1 cellular context compared by ENCODE assay signal in genomic region chr3:3179407-3180094, GRCh38.
TF ChIP-seq lines count a peak whose summit lies in the region.

Gene CRBN, minus strand, starts transcription at chr3:3179691. Its CDS starts 4 bp downstream, at chr3:3179687.

TF ChIP-seq in HepG2, 621 proteins besides CTCF, POLR2A, EP300 and RAD21 (continued from another document and continues in another):
- 0 out of 2 replicates have a peak, but pooled peaks have one; percentile 55 for TF ChIP-seq FOXM1 (CRISPR knock-in tag; IDR thresholded peaks at IDR 0.05)
- TF ChIP-seq SPEN (CRISPR knock-in tag; IDR thresholded peaks at IDR 0.05; ENCODE audit: low read depth): peak; percentile 96
- peak; percentile 86; the same call in 1 of the 2 replicates for TF ChIP-seq TSC22D2 (CRISPR knock-in tag; IDR thresholded peaks at IDR 0.05; ENCODE audit: borderline replicate concordance)
- TF ChIP-seq ZSCAN9 (CRISPR knock-in tag; IDR thresholded peaks at IDR 0.05; ENCODE audit: borderline replicate concordance): no peak; the same call in 1 of the 2 replicates
- peak; percentile 75 for TF ChIP-seq ARNTL (CRISPR knock-in tag; IDR thresholded peaks at IDR 0.05)
- peak; percentile 84; the same call in 1 of the 2 replicates for TF ChIP-seq SP4 (CRISPR knock-in tag; IDR thresholded peaks at IDR 0.05)
- peak; percentile 59 for TF ChIP-seq PAXIP1 (CRISPR knock-in tag; conservative IDR thresholded peaks at IDR 0.05)
- 0 out of 2 replicates have a peak, but pooled peaks have one; percentile 83 for TF ChIP-seq ZFP62 (CRISPR knock-in tag; IDR thresholded peaks at IDR 0.05)
- TF ChIP-seq, protein P1, sequence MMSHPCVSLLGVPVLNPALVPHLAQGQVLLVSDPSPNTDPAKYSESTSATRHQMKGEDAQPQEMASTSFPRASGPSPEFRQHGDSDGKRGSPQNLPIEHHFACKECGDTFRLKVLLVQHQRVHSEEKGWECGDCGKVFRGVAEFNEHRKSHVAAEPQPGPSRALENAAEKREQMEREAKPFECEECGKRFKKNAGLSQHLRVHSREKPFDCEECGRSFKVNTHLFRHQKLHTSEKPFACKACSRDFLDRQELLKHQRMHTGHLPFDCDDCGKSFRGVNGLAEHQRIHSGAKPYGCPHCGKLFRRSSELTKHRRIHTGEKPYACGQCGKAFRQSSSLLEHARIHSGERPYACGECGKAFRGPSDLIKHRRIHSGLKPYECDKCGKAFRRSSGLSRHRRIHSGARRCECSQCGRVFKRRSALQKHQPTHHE (CRISPR knock-in tag; IDR thresholded peaks at IDR 0.05; ENCODE audit: borderline replicate concordance): peak; percentile 85
- no peak for TF ChIP-seq RFX1 (IDR thresholded peaks at IDR 0.05)
- TF ChIP-seq, protein P2, sequence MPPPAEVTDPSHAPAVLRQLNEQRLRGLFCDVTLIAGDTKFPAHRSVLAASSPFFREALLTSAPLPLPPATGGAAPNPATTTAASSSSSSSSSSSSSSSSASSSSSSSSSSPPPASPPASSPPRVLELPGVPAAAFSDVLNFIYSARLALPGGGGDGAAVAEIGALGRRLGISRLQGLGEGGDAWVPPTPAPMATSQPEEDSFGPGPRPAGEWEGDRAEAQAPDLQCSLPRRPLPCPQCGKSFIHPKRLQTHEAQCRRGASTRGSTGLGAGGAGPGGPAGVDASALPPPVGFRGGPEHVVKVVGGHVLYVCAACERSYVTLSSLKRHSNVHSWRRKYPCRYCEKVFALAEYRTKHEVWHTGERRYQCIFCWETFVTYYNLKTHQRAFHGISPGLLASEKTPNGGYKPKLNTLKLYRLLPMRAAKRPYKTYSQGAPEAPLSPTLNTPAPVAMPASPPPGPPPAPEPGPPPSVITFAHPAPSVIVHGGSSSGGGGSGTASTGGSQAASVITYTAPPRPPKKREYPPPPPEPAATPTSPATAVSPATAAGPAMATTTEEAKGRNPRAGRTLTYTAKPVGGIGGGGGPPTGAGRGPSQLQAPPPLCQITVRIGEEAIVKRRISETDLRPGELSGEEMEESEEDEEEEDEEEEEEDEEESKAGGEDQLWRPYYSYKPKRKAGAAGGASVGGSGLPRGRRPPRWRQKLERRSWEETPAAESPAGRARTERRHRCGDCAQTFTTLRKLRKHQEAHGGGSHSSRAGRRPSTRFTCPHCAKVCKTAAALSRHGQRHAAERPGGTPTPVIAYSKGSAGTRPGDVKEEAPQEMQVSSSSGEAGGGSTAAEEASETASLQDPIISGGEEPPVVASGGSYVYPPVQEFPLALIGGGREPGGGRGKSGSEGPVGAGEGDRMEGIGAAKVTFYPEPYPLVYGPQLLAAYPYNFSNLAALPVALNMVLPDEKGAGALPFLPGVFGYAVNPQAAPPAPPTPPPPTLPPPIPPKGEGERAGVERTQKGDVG (CRISPR knock-in tag; IDR thresholded peaks at IDR 0.05; ENCODE audit: borderline replicate concordance): 0 out of 2 replicates have a peak, but pooled peaks have one; percentile 56
- peak; percentile 94 for TF ChIP-seq ZNF264 (CRISPR knock-in tag; IDR thresholded peaks at IDR 0.05)
- no peak for TF ChIP-seq MZF1 (CRISPR knock-in tag; IDR thresholded peaks at IDR 0.05; ENCODE audit: borderline replicate concordance)
- peak; percentile 78 for TF ChIP-seq ZNF784 (CRISPR knock-in tag; IDR thresholded peaks at IDR 0.05; ENCODE audit: borderline replicate concordance)
- TF ChIP-seq MAFK (conservative IDR thresholded peaks at IDR 0.05 in 1 of 2, IDR thresholded peaks at IDR 0.05 in 1 of 2; ENCODE audit: low read length in 2 of 2): no peak
- 0 out of 2 replicates have a peak, but pooled peaks have one; percentile 61 for TF ChIP-seq SNAI1 (CRISPR knock-in tag; IDR thresholded peaks at IDR 0.05; ENCODE audit: borderline replicate concordance)
- no peak for TF ChIP-seq U2AF2 (IDR thresholded peaks at IDR 0.05; ENCODE audit: low read depth, low read length)
- peak; percentile 68; the same call in 1 of the 2 replicates for TF ChIP-seq ZNF691 (CRISPR knock-in tag; IDR thresholded peaks at IDR 0.05; ENCODE audit: borderline replicate concordance, low read depth)
- peak; percentile 83 for TF ChIP-seq FOXJ3 (CRISPR knock-in tag; IDR thresholded peaks at IDR 0.05; ENCODE audit: borderline replicate concordance)
- no peak for TF ChIP-seq ZFP37 (CRISPR knock-in tag; IDR thresholded peaks at IDR 0.05; ENCODE audit: borderline replicate concordance)
- peak; percentile 94 for TF ChIP-seq THAP11 (CRISPR knock-in tag; IDR thresholded peaks at IDR 0.05)
- no peak for TF ChIP-seq ZNF570 (CRISPR knock-in tag; IDR thresholded peaks at IDR 0.05; ENCODE audit: borderline replicate concordance)
- TF ChIP-seq KLF9 (CRISPR knock-in tag; IDR thresholded peaks at IDR 0.05; ENCODE audit: low read depth): no peak
- TF ChIP-seq NR2F6 (IDR thresholded peaks at IDR 0.05): no peak
- TF ChIP-seq NR2F6 (CRISPR knock-in tag; IDR thresholded peaks at IDR 0.05): peak; percentile 23; the same call in 1 of the 2 replicates
- no peak for TF ChIP-seq ADNP (CRISPR knock-in tag; IDR thresholded peaks at IDR 0.05)
- no peak for TF ChIP-seq GPBP1L1 (CRISPR knock-in tag; IDR thresholded peaks at IDR 0.05)
- no peak for TF ChIP-seq SMYD3 (CRISPR knock-in tag; IDR thresholded peaks at IDR 0.05)
- TF ChIP-seq U2AF1 (optimal IDR thresholded peaks at IDR 0.05; ENCODE audit: low read depth, low read length): no peak
- peak; percentile 100 for TF ChIP-seq FOXK1 (CRISPR knock-in tag; IDR thresholded peaks at IDR 0.05; ENCODE audit: borderline replicate concordance, low read depth)
- TF ChIP-seq ZFP36L1 (CRISPR knock-in tag; IDR thresholded peaks at IDR 0.05): no peak
- TF ChIP-seq IKZF1 (IDR thresholded peaks at IDR 0.05): no peak
- 0 out of 2 replicates have a peak, but pooled peaks have one; percentile 61 for TF ChIP-seq ZNF792 (CRISPR knock-in tag; IDR thresholded peaks at IDR 0.05)
- TF ChIP-seq, protein P3, sequence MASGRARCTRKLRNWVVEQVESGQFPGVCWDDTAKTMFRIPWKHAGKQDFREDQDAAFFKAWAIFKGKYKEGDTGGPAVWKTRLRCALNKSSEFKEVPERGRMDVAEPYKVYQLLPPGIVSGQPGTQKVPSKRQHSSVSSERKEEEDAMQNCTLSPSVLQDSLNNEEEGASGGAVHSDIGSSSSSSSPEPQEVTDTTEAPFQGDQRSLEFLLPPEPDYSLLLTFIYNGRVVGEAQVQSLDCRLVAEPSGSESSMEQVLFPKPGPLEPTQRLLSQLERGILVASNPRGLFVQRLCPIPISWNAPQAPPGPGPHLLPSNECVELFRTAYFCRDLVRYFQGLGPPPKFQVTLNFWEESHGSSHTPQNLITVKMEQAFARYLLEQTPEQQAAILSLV (CRISPR knock-in tag; IDR thresholded peaks at IDR 0.05; ENCODE audit: borderline replicate concordance): peak; percentile 90
- peak in 1 of 2 experiments; percentile 43; a peak in 1 of 4 replicates for TF ChIP-seq REST (IDR thresholded peaks at IDR 0.05; ENCODE audit: borderline replicate concordance in 1 of 2, low read depth in 1 of 2, low read length in 2 of 2)
- TF ChIP-seq ZNF644 (CRISPR knock-in tag; IDR thresholded peaks at IDR 0.05; ENCODE audit: low read depth): peak; percentile 58
- TF ChIP-seq HNRNPK (IDR thresholded peaks at IDR 0.05; ENCODE audit: low read depth, low read length, poor library complexity, severe bottlenecking): no peak
- TF ChIP-seq, protein P4, sequence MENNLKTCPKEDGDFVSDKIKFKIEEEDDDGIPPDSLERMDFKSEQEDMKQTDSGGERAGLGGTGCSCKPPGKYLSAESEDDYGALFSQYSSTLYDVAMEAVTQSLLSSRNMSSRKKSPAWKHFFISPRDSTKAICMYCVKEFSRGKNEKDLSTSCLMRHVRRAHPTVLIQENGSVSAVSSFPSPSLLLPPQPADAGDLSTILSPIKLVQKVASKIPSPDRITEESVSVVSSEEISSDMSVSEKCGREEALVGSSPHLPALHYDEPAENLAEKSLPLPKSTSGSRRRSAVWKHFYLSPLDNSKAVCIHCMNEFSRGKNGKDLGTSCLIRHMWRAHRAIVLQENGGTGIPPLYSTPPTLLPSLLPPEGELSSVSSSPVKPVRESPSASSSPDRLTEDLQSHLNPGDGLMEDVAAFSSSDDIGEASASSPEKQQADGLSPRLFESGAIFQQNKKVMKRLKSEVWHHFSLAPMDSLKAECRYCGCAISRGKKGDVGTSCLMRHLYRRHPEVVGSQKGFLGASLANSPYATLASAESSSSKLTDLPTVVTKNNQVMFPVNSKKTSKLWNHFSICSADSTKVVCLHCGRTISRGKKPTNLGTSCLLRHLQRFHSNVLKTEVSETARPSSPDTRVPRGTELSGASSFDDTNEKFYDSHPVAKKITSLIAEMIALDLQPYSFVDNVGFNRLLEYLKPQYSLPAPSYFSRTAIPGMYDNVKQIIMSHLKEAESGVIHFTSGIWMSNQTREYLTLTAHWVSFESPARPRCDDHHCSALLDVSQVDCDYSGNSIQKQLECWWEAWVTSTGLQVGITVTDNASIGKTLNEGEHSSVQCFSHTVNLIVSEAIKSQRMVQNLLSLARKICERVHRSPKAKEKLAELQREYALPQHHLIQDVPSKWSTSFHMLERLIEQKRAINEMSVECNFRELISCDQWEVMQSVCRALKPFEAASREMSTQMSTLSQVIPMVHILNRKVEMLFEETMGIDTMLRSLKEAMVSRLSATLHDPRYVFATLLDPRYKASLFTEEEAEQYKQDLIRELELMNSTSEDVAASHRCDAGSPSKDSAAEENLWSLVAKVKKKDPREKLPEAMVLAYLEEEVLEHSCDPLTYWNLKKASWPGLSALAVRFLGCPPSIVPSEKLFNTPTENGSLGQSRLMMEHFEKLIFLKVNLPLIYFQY (CRISPR knock-in tag; IDR thresholded peaks at IDR 0.05; ENCODE audit: borderline replicate concordance): peak; percentile 69; the same call in 1 of the 2 replicates
- TF ChIP-seq ZNF737 (CRISPR knock-in tag; IDR thresholded peaks at IDR 0.05; ENCODE audit: borderline replicate concordance): no peak
- no peak for TF ChIP-seq HDAC6 (IDR thresholded peaks at IDR 0.05; ENCODE audit: low read depth, low read length)
- TF ChIP-seq PAWR (CRISPR knock-in tag; IDR thresholded peaks at IDR 0.05; ENCODE audit: borderline replicate concordance): no peak
- no peak for TF ChIP-seq SRY (CRISPR knock-in tag; IDR thresholded peaks at IDR 0.05)
- TF ChIP-seq SUZ12 (IDR thresholded peaks at IDR 0.05; ENCODE audit: low read depth, low read length): peak; percentile 40
